8 cellular contexts compared by ENCODE assay signal in the genomic region with DNA sequence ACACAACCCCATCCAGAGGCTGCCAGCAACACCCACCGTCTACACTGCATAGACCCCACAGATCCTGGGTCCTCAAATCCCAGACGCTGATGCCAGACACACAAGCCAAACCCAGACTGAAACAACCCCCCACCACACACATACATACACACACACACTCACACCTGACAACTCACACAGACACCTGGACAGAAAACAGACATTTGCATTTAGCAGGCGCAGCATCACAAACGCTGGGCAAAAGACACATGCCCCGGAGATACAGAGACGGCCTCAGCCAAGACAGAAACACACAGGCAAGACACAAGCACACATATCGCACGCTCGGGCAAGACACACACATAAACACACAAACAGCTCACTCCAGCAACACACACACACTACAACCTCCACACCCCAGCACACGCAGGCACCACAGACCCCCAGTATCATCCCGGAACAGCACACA. TPM values are rescaled to one million over a fixed set of nuclear protein-coding genes. Genes with fewer than 3 reads are reported as not detected.
DNase-seq lines count a peak whose midpoint lies in the region; ATAC-seq, FAIRE-seq and TF ChIP-seq lines count a peak whose summit lies in the region.

No MANE protein-coding gene starts in this region.

- H3K4me1 ChIP-seq in A549 (peaks cover 54% of the 10 kb centered on the region), GM23338 (ENCODE audit: insufficient read depth) (peaks cover 39% of the 10 kb centered on the region)

- H4K20me1 ChIP-seq in GM23338 (replicated peaks; ENCODE audit: insufficient read depth) = no peaks in the 10 kb centered on the region; the same call in 1 of the 2 replicates

- peaks cover 11% of the 10 kb centered on the region for H3K27me3 ChIP-seq in GM23338 (ENCODE audit: insufficient read depth)
- H3K27me3 ChIP-seq in layer of hippocampus (ENCODE audit: control insufficient read depth, insufficient read depth, low read length) = no peaks in the 10 kb centered on the region

- TF ChIP-seq CTCF in A549 (IDR thresholded peaks at IDR 0.05) = no peak
- no peak for TF ChIP-seq CTCF in GM23338 (conservative IDR thresholded peaks at IDR 0.05; ENCODE audit: low read depth in 2 of 2)
- no peak for TF ChIP-seq CTCF in mesothelial cell of epicardium (IDR thresholded peaks at IDR 0.05; ENCODE audit: unreplicated experiment)

- H3K9me3 ChIP-seq in A549 = no peaks in the 10 kb centered on the region

- peaks cover 27% of the 10 kb centered on the region for H3K27me3 Mint-ChIP-seq in GM23338 (ENCODE audit: insufficient read depth, low read depth, poor library complexity)
- H3K27me3 Mint-ChIP-seq in mesothelial cell of epicardium (ENCODE audit: low read depth) = no peaks in the 10 kb centered on the region

- H2AFZ ChIP-seq in GM23338 = no peak overlapping the region

- ATAC-seq in A549 (no peak), GM23338 (no peak), GM18858 (IDR thresholded peaks at IDR 0.05; ENCODE audit: unreplicated experiment) (no peak)

- no peaks in the 10 kb centered on the region for H3K9me2 ChIP-seq in GM23338 (ENCODE audit: insufficient read depth)

- H3K4me2 ChIP-seq in A549 = peak overlapping the region; percentile 99
- H3K4me2 ChIP-seq in GM23338 = peak overlapping the region; percentile 95

- H3K4me1 Mint-ChIP-seq in GM23338 (peaks cover 23% of the 10 kb centered on the region), mesothelial cell of epicardium (peaks cover 32% of the 10 kb centered on the region)

- no peaks in the 10 kb centered on the region; the same call in 1 of the 2 replicates for H3K36me3 ChIP-seq in GM23338 (ENCODE audit: insufficient read depth)

- H3K36me3 Mint-ChIP-seq in GM23338 (ENCODE audit: low read depth) = peaks cover 10% of the 10 kb centered on the region
- H3K36me3 Mint-ChIP-seq in mesothelial cell of epicardium = no peaks in the 10 kb centered on the region

- H3K4me3 Mint-ChIP-seq in GM23338 (no peak overlapping the region), mesothelial cell of epicardium (no peak overlapping the region)

- peaks cover 30% of the 10 kb centered on the region for H3K79me2 ChIP-seq in GM23338 (replicated peaks; ENCODE audit: insufficient read depth)

- H3K27ac ChIP-seq in A549 (peak overlapping the region; percentile 87 to 98), GM23338 (ENCODE audit: low read depth) (no peak overlapping the region), angular gyrus (ENCODE audit: low read depth, low read length) (peak overlapping the region; percentile 84), layer of hippocampus (ENCODE audit: low read depth, low read length) (peak overlapping the region; percentile 78)

- peak overlapping the region; percentile 89 for H3K4me3 ChIP-seq in A549
- H3K4me3 ChIP-seq in GM23338 = peak overlapping the region; percentile 96

- FAIRE-seq in A549 (lab: Jason Lieb, UNC) = no peak

- peak in 1 of 2 experiments; percentile 53 for DNase-seq in A549 (ENCODE audit: low read depth in 1 of 2, low spot score in 1 of 2)
- no peak for DNase-seq in GM23338 (ENCODE audit: low spot score)
- no peak for DNase-seq in NCI-H2171 (lab: John Stamatoyannopoulos, UW)
- no peak for DNase-seq in mesothelial cell of epicardium (ENCODE audit: low spot score in 2 of 2, unreplicated experiment in 2 of 2)
- no peak for DNase-seq in germinal center (ENCODE audit: low spot score)

- H3K27ac Mint-ChIP-seq in GM23338 (no peak overlapping the region), mesothelial cell of epicardium (no peak overlapping the region)

- 16% methylated on average over 11 of the region's 11 CpGs for WGBS in A549 (ENCODE audit: missing lambda C conversion rate)

- H3K9me3 Mint-ChIP-seq in GM23338 = peaks cover 2% of the 10 kb centered on the region; the same call in 1 of the 3 replicates
- H3K9me3 Mint-ChIP-seq in mesothelial cell of epicardium = no peaks in the 10 kb centered on the region

- CTCF ChIA-PET in A549 (lab: Yijun Ruan, JAX) = interaction anchor here (1.0 to 24.7 kb wide), 7 partner anchors 9 to 37 kb away, joined by 3 to 893 read pairs (median 3); partner anchors contain the start of gene CCDC9

- no peak for TF ChIP-seq RAD21 in A549 (conservative IDR thresholded peaks at IDR 0.05 in 1 of 2, IDR thresholded peaks at IDR 0.05 in 1 of 2)

- POLR2A ChIA-PET in A549 (lab: Yijun Ruan, JAX) = no interaction called here

- no peak for TF ChIP-seq EP300 in A549 (IDR thresholded peaks at IDR 0.05)

- H3F3A ChIP-seq in GM23338 (replicated peaks; ENCODE audit: low read depth) = peaks cover 35% of the 10 kb centered on the region

- TF ChIP-seq POLR2A in A549 (IDR thresholded peaks at IDR 0.05; ENCODE audit: low read length) = no peak

TF ChIP-seq in A549, 52 proteins besides CTCF, POLR2A, EP300 and RAD21:
- TF ChIP-seq HEYL (CRISPR knock-in tag; IDR thresholded peaks at IDR 0.05) (no peak), TP53 (CRISPR knock-in tag; IDR thresholded peaks at IDR 0.05) (0 out of 2 replicates have a peak, but pooled peaks have one; percentile 35)

TF ChIP-seq in GM23338, 12 proteins besides CTCF, POLR2A, EP300 and RAD21:
- TF ChIP-seq ZNF114 (CRISPR knock-in tag; IDR thresholded peaks at IDR 0.05) (no peak), CREB1 (CRISPR knock-in tag; IDR thresholded peaks at IDR 0.05; ENCODE audit: low read depth) (no peak), POLR2AphosphoS5 (IDR thresholded peaks at IDR 0.05; ENCODE audit: low read depth) (no peak)

RNA-seq across cellular contexts. Expression of gene BBC3, which starts 1.3 kb away (rescaled TPM):
- polyA plus RNA-seq in A549 (2011; rRNA removed) (3.6 and 6.0 TPM in 2 replicates), A549 (2017; fragmentation: RNase III; extraction: RNeasy Plus Mini Kit Qiagen cat#74134 plus additional on column Dnase treatment) (8.9 to 9.4 TPM (median 8.9 TPM) in 3 replicates), GM23338 (2016; fragmentation: Nextera tagmentation; extraction: Ambion mirVana) (23.4 and 25.8 TPM in 2 replicates)
- polyA plus RNA-seq in A549 (2012; cell fraction: cytosol; rRNA removed) = 8.9 and 15.7 TPM in 2 replicates
- polyA plus RNA-seq in A549 (2012; cell fraction: nucleus; rRNA removed) = 21.8 and 21.9 TPM in 2 replicates
- 3.2 and 5.3 TPM in 2 replicates for polyA minus RNA-seq in A549 (2011; rRNA and poly(A)+ RNA removed)
- 27.8 and 31.9 TPM in 2 replicates for total RNA-seq in GM23338 (2014; rRNA removed; shearing (Covaris generic))
- 19.1 to 19.6 TPM (median 19.5 TPM) in 3 replicates for total RNA-seq in mesothelial cell of epicardium

RNA-seq across cellular contexts. Expression of gene CCDC9, which starts 26.6 kb away (rescaled TPM):
- polyA plus RNA-seq in A549 (2011; rRNA removed) (6.5 and 9.4 TPM in 2 replicates), A549 (2017; fragmentation: RNase III; extraction: RNeasy Plus Mini Kit Qiagen cat#74134 plus additional on column Dnase treatment) (22.2 to 25.7 TPM (median 24.6 TPM) in 3 replicates), GM23338 (2016; fragmentation: Nextera tagmentation; extraction: Ambion mirVana) (15.0 and 15.3 TPM in 2 replicates)
- 8.2 and 9.1 TPM in 2 replicates for polyA plus RNA-seq in A549 (2012; cell fraction: cytosol; rRNA removed)
- 20.7 and 30.6 TPM in 2 replicates for polyA plus RNA-seq in A549 (2012; cell fraction: nucleus; rRNA removed)
- polyA minus RNA-seq in A549 (2011; rRNA and poly(A)+ RNA removed) = 1.7 and 6.1 TPM in 2 replicates
- total RNA-seq in GM23338 (2014; rRNA removed; shearing (Covaris generic)) = 14.5 and 17.3 TPM in 2 replicates
- 45.6 to 49.2 TPM (median 46.8 TPM) in 3 replicates for total RNA-seq in mesothelial cell of epicardium

RNA-seq across cellular contexts. Expression of gene INAFM1, which starts 45.0 kb away (rescaled TPM):
- polyA plus RNA-seq in A549 (2011; rRNA removed) = 1.5 and 1.6 TPM in 2 replicates
- 4.2 and 5.9 TPM in 2 replicates for polyA plus RNA-seq in A549 (2012; cell fraction: cytosol; rRNA removed)
- 19.1 and 20.8 TPM in 2 replicates for polyA plus RNA-seq in A549 (2012; cell fraction: nucleus; rRNA removed)
- polyA plus RNA-seq in A549 (2017; fragmentation: RNase III; extraction: RNeasy Plus Mini Kit Qiagen cat#74134 plus additional on column Dnase treatment) = 4.6 to 5.7 TPM (median 5.5 TPM) in 3 replicates
- 0.21 and 2.1 TPM in 2 replicates for polyA minus RNA-seq in A549 (2011; rRNA and poly(A)+ RNA removed)
- 1.7 and 2.9 TPM in 2 replicates for total RNA-seq in GM23338 (2014; rRNA removed; shearing (Covaris generic))
- polyA plus RNA-seq in GM23338 (2016; fragmentation: Nextera tagmentation; extraction: Ambion mirVana) = 10.2 and 12.7 TPM in 2 replicates
- total RNA-seq in mesothelial cell of epicardium = 24.4 to 25.1 TPM (median 24.6 TPM) in 3 replicates
